8 cellular contexts compared by ENCODE assay signal in the genomic region with DNA sequence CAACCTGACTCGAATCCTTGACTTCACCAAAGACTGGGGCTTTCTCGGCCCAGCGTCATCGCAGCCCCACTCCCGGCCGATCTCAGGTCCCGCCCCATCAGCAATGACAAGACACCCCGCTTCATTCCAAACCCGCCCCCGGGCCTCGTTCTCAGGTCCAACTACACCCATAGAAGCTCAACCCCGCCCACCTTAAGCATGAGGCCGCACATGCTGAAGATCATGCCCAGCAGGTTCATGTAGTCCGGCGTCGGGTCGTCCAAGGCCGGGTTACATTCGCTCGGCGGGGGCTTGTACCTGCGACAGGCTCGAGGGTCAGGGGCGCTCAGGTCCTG.
DNase-seq lines count a peak whose midpoint lies in the region; ATAC-seq and TF ChIP-seq lines count a peak whose summit lies in the region.

No MANE protein-coding gene starts in this region.

- peak; percentile 78 for DNase-seq in AG20443 (ENCODE audit: low spot score)
- DNase-seq in HL-60 (ENCODE audit: low read depth in 1 of 2, low spot score in 1 of 2): peak; percentile 45 to 63
- peak; percentile 34 for DNase-seq in activated CD4-positive, CD25-positive, alpha-beta regulatory T cell treated with anti-CD3 and anti-CD28 coated beads, Interleukin-2, amount 50 U/mL, for 16 hours (ENCODE audit: low read depth, low spot score)
- DNase-seq in central memory CD8-positive, alpha-beta T cell (ENCODE audit: low spot score in 2 of 2): peak; percentile 58 to 66
- DNase-seq in left kidney (ENCODE audit: low read depth, low spot score): peak; percentile 53
- DNase-seq in stimulated activated CD4-positive, alpha-beta T cell treated with anti-CD3 and anti-CD28 coated beads, Interleukin-1b, Interleukin-23, amount 100 ng/mL, for 48 hours: peak; percentile 74
- DNase-seq in NCI-H1694 treated with DMSO at 0.1 percent for 48 hours (lab: John Stamatoyannopoulos, UW): no peak
- no peak for DNase-seq in cortex of kidney (lab: John Stamatoyannopoulos, UW)

- H3K4me3 Mint-ChIP-seq in central memory CD8-positive, alpha-beta T cell: peak overlapping the region; percentile 96

- no peak for TF ChIP-seq CTCF in HL-60 (IDR thresholded peaks at IDR 0.05; ENCODE audit: insufficient read depth, low read length)

- peak overlapping the region; percentile 86 for H3K4me3 ChIP-seq in HL-60 (replicated peaks; ENCODE audit: insufficient read depth, low read length)

- peak; percentile 38 for ATAC-seq in central memory CD8-positive, alpha-beta T cell (replicated peaks; ENCODE audit: extremely low read depth, poor library complexity, severe bottlenecking)

- no peaks in the 10 kb centered on the region for H3K27me3 ChIP-seq in HL-60 (ENCODE audit: insufficient read depth, poor library complexity, severe bottlenecking)

- H3K27ac ChIP-seq in HL-60 (replicated peaks): peak overlapping the region; percentile 99

- peak overlapping the region; percentile 98 for H3K27ac Mint-ChIP-seq in central memory CD8-positive, alpha-beta T cell (ENCODE audit: low read depth)

- no peaks in the 10 kb centered on the region for H3K27me3 Mint-ChIP-seq in central memory CD8-positive, alpha-beta T cell

- H3K4me1 Mint-ChIP-seq in central memory CD8-positive, alpha-beta T cell: peaks cover 49% of the 10 kb centered on the region

- no peaks in the 10 kb centered on the region for H3K9me3 Mint-ChIP-seq in central memory CD8-positive, alpha-beta T cell

- H3K36me3 Mint-ChIP-seq in central memory CD8-positive, alpha-beta T cell (ENCODE audit: insufficient read depth): peaks cover 31% of the 10 kb centered on the region

Comparison
In these comparisons a context has a peak if more than half of its experiments do, and no peak if none do; other contexts are left out.
1. DNase-seq: peak in AG20443 (single experiment), HL-60 (2 of 2), activated CD4-positive, CD25-positive, alpha-beta regulatory T cell treated with anti-CD3 and anti-CD28 coated beads, Interleukin-2, amount 50 U/mL, for 16 hours (single experiment), central memory CD8-positive, alpha-beta T cell (2 of 2), left kidney (single experiment) and stimulated activated CD4-positive, alpha-beta T cell treated with anti-CD3 and anti-CD28 coated beads, Interleukin-1b, Interleukin-23, amount 100 ng/mL, for 48 hours (single experiment); none in NCI-H1694 treated with DMSO at 0.1 percent for 48 hours (single experiment) and cortex of kidney (single experiment).